In the genomic region with DNA sequence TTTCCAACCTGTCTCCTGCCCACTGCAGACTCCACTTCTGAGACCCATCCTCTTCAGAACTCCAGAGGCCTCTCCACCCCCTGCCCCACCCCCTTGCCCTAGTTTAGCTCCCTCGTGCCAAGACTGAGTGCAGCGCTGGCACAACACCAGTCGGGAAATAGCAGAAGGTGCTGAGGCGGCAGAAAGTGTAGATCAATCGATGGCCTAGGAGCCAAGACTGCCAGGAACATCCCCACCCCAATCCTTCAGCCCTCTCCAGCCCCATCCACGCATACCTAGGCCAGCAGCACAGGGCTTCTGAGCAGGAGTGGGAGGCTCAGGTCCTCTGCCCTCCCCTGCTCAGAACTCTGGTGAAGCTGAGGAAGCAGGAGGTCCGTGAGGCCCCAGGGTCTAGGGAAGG, we compare ENCODE assay signal across 2 cellular contexts.
TF ChIP-seq lines count a peak whose summit lies in the region.

No MANE protein-coding gene starts in this region.

TF ChIP-seq in A549, 52 proteins besides CTCF, POLR2A, EP300 and RAD21:
- peak; percentile 70 for TF ChIP-seq MAFK (IDR thresholded peaks at IDR 0.05; ENCODE audit: partially characterized antibody)
- TF ChIP-seq NR3C1 (IDR thresholded peaks at IDR 0.05) = no peak

TF ChIP-seq in H1, 55 proteins besides CTCF, POLR2A, EP300 and RAD21:
- TF ChIP-seq MAFK (IDR thresholded peaks at IDR 0.05; ENCODE audit: low read depth, low read length) (peak; percentile 50; the same call in 1 of the 2 replicates), CBX8 (IDR thresholded peaks at IDR 0.05; ENCODE audit: borderline replicate concordance, low read depth, low read length) (no peak)
